ENCODE assay signal across 13 cellular contexts in genomic region chr11:1875786-1876335, GRCh38. TPM values are rescaled to one million over a fixed set of nuclear protein-coding genes. Genes with fewer than 3 reads are reported as not detected.
DNase-seq lines count a peak whose midpoint lies in the region; ATAC-seq and TF ChIP-seq lines count a peak whose summit lies in the region.
"Not testable (repeated sequence)": the region's sequence is repeated elsewhere in the genome, so short reads cannot be mapped to it uniquely, and the experiment has no call there.
"Had no signal": no experiment of that assay in that cellular context is flagged by ENCODE, and none has a peak within 500 bp of the region (broad histone marks: within the 10 kb centered on the region; RNA-seq: fewer than 3 reads in every experiment).

No MANE protein-coding gene starts in this region.

- WGBS in right cardiac atrium, result 68% methylated on average over 18 of the region's 18 CpGs
- WGBS in neuronal stem cell (ENCODE audit: extremely low coverage in 2 of 2, insufficient read length in 2 of 2, insufficient replicate concordance in 1 of 2), 2 donors, result no CpG with 5 or more reads among the region's 18 CpGs

- not testable (repeated sequence) for H4K8ac ChIP-seq in neuronal stem cell (ENCODE audit: low read depth, low read length)

- H2BK15ac ChIP-seq in neuronal stem cell (ENCODE audit: low read length), result peak overlapping the region; percentile 97

- not testable (repeated sequence) for H3K4ac ChIP-seq in neuronal stem cell (ENCODE audit: low read length)

- H2BK12ac ChIP-seq in neuronal stem cell (ENCODE audit: low read length), result peak overlapping the region; percentile 90

- H2AK5ac ChIP-seq in neuronal stem cell (ENCODE audit: low read depth, low read length), result peak overlapping the region; percentile 94

- H3K18ac ChIP-seq in neuronal stem cell (ENCODE audit: low read length), result peak overlapping the region; percentile 80

- peak overlapping the region; percentile 38 for H3K14ac ChIP-seq in neuronal stem cell (ENCODE audit: low read length)

- not testable (repeated sequence) for H3K27ac ChIP-seq in BLaER1; neuronal stem cell (replicated peaks; ENCODE audit: low read length)
- H3K27ac ChIP-seq in SJCRH30 (peak overlapping the region; percentile 90), right cardiac atrium (ENCODE audit: low read length) (peak overlapping the region; percentile 42)

- peaks cover 52% of the 10 kb centered on the region for H3K4me1 Mint-ChIP-seq in chondrocyte (ENCODE audit: low read depth)
- peaks cover 46 to 83% of the 10 kb centered on the region in 2 donors for H3K4me1 Mint-ChIP-seq in stimulated activated naive B cell treated with anti-CD40 and anti-IgM and Interleukin-4, amounts not matched to agents 10 μg/mL and 1 μg/mL and 100 μg/mL, for 72 hours

- H3K4me3 ChIP-seq in BLaER1; right cardiac atrium (ENCODE audit: low read length); neuronal stem cell (ENCODE audit: low read length in 2 of 2): not testable (repeated sequence)
- peak overlapping the region; percentile 48 for H3K4me3 ChIP-seq in SJCRH30

- H3K4me2 ChIP-seq in BLaER1, result peak overlapping the region; percentile 71
- not testable (repeated sequence) for H3K4me2 ChIP-seq in neuronal stem cell (ENCODE audit: insufficient read depth, low read length, poor library complexity, severe bottlenecking)

- peak overlapping the region; percentile 87 for H3K27ac Mint-ChIP-seq in chondrocyte (ENCODE audit: unreplicated experiment)
- peak overlapping the region; percentile 5 for H3K27ac Mint-ChIP-seq in stimulated activated naive B cell treated with anti-CD40 and anti-IgM and Interleukin-4, amounts not matched to agents 10 μg/mL and 1 μg/mL and 100 μg/mL, for 72 hours

- H3K36me3 Mint-ChIP-seq in chondrocyte (ENCODE audit: low read depth), result not testable (repeated sequence)
- peaks cover 19 to 36% of the 10 kb centered on the region in 2 donors for H3K36me3 Mint-ChIP-seq in stimulated activated naive B cell treated with anti-CD40 and anti-IgM and Interleukin-4, amounts not matched to agents 10 μg/mL and 1 μg/mL and 100 μg/mL, for 72 hours

- not testable (repeated sequence) for ATAC-seq in right cardiac atrium; stimulated activated naive B cell treated with anti-CD40 and anti-IgM and Interleukin-4, amounts not matched to agents 10 μg/mL and 1 μg/mL and 100 μg/mL, for 72 hours (replicated peaks)

- not testable (repeated sequence) for H2BK5ac ChIP-seq in neuronal stem cell (ENCODE audit: low read length)

- H3K4me1 ChIP-seq in BLaER1, result peaks cover 90% of the 10 kb centered on the region
- H3K4me1 ChIP-seq in SJCRH30, result peaks cover 25% of the 10 kb centered on the region
- H3K4me1 ChIP-seq in right cardiac atrium (ENCODE audit: control insufficient read depth, insufficient read depth, low read length), result not testable (repeated sequence)
- peaks cover 9 to 18% of the 10 kb centered on the region in 2 donors for H3K4me1 ChIP-seq in neuronal stem cell (ENCODE audit: control insufficient read depth in 2 of 2, insufficient read depth in 1 of 2, low read depth in 1 of 2, low read length in 2 of 2)

- H3K4me3 Mint-ChIP-seq in chondrocyte (ENCODE audit: unreplicated experiment); stimulated activated naive B cell treated with anti-CD40 and anti-IgM and Interleukin-4, amounts not matched to agents 10 μg/mL and 1 μg/mL and 100 μg/mL, for 72 hours: not testable (repeated sequence)

- H3K9me3 ChIP-seq in BLaER1; SJCRH30 (replicated peaks); right cardiac atrium (ENCODE audit: control insufficient read depth, low read length); neuronal stem cell (replicated peaks in 1 of 2; ENCODE audit: control insufficient read depth in 2 of 2, insufficient read depth in 1 of 2, low read depth in 1 of 2, low read length in 2 of 2): not testable (repeated sequence)

- peaks cover 26% of the 10 kb centered on the region for H4K20me1 ChIP-seq in BLaER1

- not testable (repeated sequence) for H3K9ac ChIP-seq in BLaER1; neuronal stem cell (ENCODE audit: low read depth, low read length, poor library complexity)

- not testable (repeated sequence) for H4K91ac ChIP-seq in neuronal stem cell (ENCODE audit: low read depth, low read length, poor library complexity)

- H3K27me3 Mint-ChIP-seq in chondrocyte (ENCODE audit: low read depth); stimulated activated naive B cell treated with anti-CD40 and anti-IgM and Interleukin-4, amounts not matched to agents 10 μg/mL and 1 μg/mL and 100 μg/mL, for 72 hours: not testable (repeated sequence)

- TF ChIP-seq CTCF in chondrocyte (IDR thresholded peaks at IDR 0.05), result not testable (repeated sequence)

- not testable (repeated sequence) for H3K36me3 ChIP-seq in BLaER1; SJCRH30; neuronal stem cell (replicated peaks in 1 of 2; ENCODE audit: control insufficient read depth in 2 of 2, insufficient read depth in 2 of 2, low read length in 2 of 2)

- not testable (repeated sequence) for H2AFZ ChIP-seq in neuronal stem cell (ENCODE audit: low read length)

- not testable (repeated sequence) for H2BK120ac ChIP-seq in neuronal stem cell (ENCODE audit: low read depth, low read length)

- peak in 1 of 2 experiments; percentile 70 for DNase-seq in SJCRH30
- peak; percentile 77 for DNase-seq in chondrocyte (ENCODE audit: low spot score)
- peak in 2 of 3 donors; percentile 53 to 61 for DNase-seq in right cardiac atrium
- not testable (repeated sequence) for DNase-seq in neuronal stem cell (ENCODE audit: low spot score); stimulated activated naive B cell treated with anti-CD40 and anti-IgM and Interleukin-4, amounts not matched to agents 10 μg/mL and 1 μg/mL and 100 μg/mL, for 72 hours

- H3K23ac ChIP-seq in neuronal stem cell (ENCODE audit: low read depth, low read length, poor library complexity), result peak overlapping the region; percentile 65

- H3K9me3 Mint-ChIP-seq in chondrocyte (ENCODE audit: low read depth); stimulated activated naive B cell treated with anti-CD40 and anti-IgM and Interleukin-4, amounts not matched to agents 10 μg/mL and 1 μg/mL and 100 μg/mL, for 72 hours: not testable (repeated sequence)

- H3K79me1 ChIP-seq in neuronal stem cell (ENCODE audit: low read depth, low read length), result not testable (repeated sequence)

- intact Hi-C loops in right cardiac atrium (cut with DNase I), result not testable (repeated sequence)

- H3K27me3 ChIP-seq in BLaER1, result peaks cover 10% of the 10 kb centered on the region
- H3K27me3 ChIP-seq in SJCRH30; right cardiac atrium (ENCODE audit: control insufficient read depth, insufficient read depth); neuronal stem cell (ENCODE audit: control insufficient read depth in 3 of 3, insufficient read depth in 3 of 3, low read depth in 1 of 3, low read length in 3 of 3): not testable (repeated sequence)

RNA-seq across cellular contexts. Expression of gene PRR33, which starts 15.8 kb away (rescaled TPM):
- total RNA-seq in SJCRH30 (2014; rRNA removed; shearing (Covaris generic)), result 0.02 and 0.05 TPM in 2 replicates
- not detected in 3 replicates for total RNA-seq in chondrocyte
- total RNA-seq in right cardiac atrium, result under 1 TPM; 0.11 to 0.82 (median 0.24) TPM
- 0.81 TPM for polyA plus RNA-seq in right cardiac atrium
- polyA plus RNA-seq in neuronal stem cell (2013, experiment 1 of 2), result not detected
- not detected for polyA plus RNA-seq in neuronal stem cell (2013, experiment 2 of 2)
- total RNA-seq: A673; CD4-positive, CD25-positive, alpha-beta regulatory T cell; H1; NCI-H460; pancreas had no signal
- polyA plus RNA-seq: pancreas had no signal

RNA-seq across cellular contexts. Expression of gene LSP1, which starts 23.0 kb away (rescaled TPM):
- 15.0 and 15.4 TPM in 2 replicates for total RNA-seq in SJCRH30 (2014; rRNA removed; shearing (Covaris generic))
- total RNA-seq in chondrocyte (7.2 to 27.5 TPM (median 7.4 TPM) in 3 replicates), right cardiac atrium (10 to 100 TPM in 3 of 4 donors, 1 to 10 TPM in 1; 7.6 to 18.3 (median 14.8) TPM)
- polyA plus RNA-seq in right cardiac atrium, result 11.7 TPM
- polyA plus RNA-seq in neuronal stem cell (2013, experiment 1 of 2), result 0.13 TPM
- polyA plus RNA-seq in neuronal stem cell (2013, experiment 2 of 2), result 0.73 TPM
- total RNA-seq: A673, H1, NCI-H460 had no signal

RNA-seq across cellular contexts. Expression of gene TNNI2, which starts 37.1 kb away (rescaled TPM):
- total RNA-seq in SJCRH30 (2014; rRNA removed; shearing (Covaris generic)), result 20.2 and 20.5 TPM in 2 replicates
- total RNA-seq in chondrocyte (1.3 to 3.2 TPM (median 1.4 TPM) in 3 replicates), right cardiac atrium (not detected)
- not detected for polyA plus RNA-seq in right cardiac atrium
- polyA plus RNA-seq in neuronal stem cell (2013, experiment 1 of 2), result 0.13 TPM
- polyA plus RNA-seq in neuronal stem cell (2013, experiment 2 of 2), result not detected
- total RNA-seq: A673; CD4-positive, CD25-positive, alpha-beta regulatory T cell; H1; NCI-H460; Right ventricle myocardium superior had no signal
- polyA plus RNA-seq: CD4-positive, CD25-positive, alpha-beta regulatory T cell; H1 had no signal

RNA-seq across cellular contexts. Expression of gene SYT8, which starts 41.1 kb away (rescaled TPM):
- 1.7 and 2.7 TPM in 2 replicates for total RNA-seq in SJCRH30 (2014; rRNA removed; shearing (Covaris generic))
- total RNA-seq in chondrocyte (7.1 to 20.4 TPM (median 7.3 TPM) in 3 replicates), right cardiac atrium (not detected)
- not detected for polyA plus RNA-seq in right cardiac atrium
- polyA plus RNA-seq in neuronal stem cell (2013, experiment 1 of 2), result not detected
- not detected for polyA plus RNA-seq in neuronal stem cell (2013, experiment 2 of 2)
- total RNA-seq: A673; CD4-positive, CD25-positive, alpha-beta regulatory T cell; H1; NCI-H460; Right ventricle myocardium superior; T-cell had no signal
- polyA plus RNA-seq: CD4-positive, CD25-positive, alpha-beta regulatory T cell; H1 had no signal

RNA-seq across cellular contexts. Expression of gene TNNT3, which starts 43.6 kb away (rescaled TPM):
- 2.2 and 2.3 TPM in 2 replicates for total RNA-seq in SJCRH30 (2014; rRNA removed; shearing (Covaris generic))
- total RNA-seq in chondrocyte (0.51 to 1.3 TPM in 2 of 3 replicates, not detected in the other), right cardiac atrium (10 to 100 TPM in 3 of 4 donors, 1 to 10 TPM in 1; 9.0 to 58.7 (median 34.1) TPM)
- 63.1 TPM for polyA plus RNA-seq in right cardiac atrium
- 0.49 TPM for polyA plus RNA-seq in neuronal stem cell (2013, experiment 1 of 2)
- 0.32 TPM for polyA plus RNA-seq in neuronal stem cell (2013, experiment 2 of 2)
- total RNA-seq: A673, H1, NCI-H460 had no signal
- polyA plus RNA-seq: H1 had no signal
